ENCODE assay signal across 10 cellular contexts in the genomic region with DNA sequence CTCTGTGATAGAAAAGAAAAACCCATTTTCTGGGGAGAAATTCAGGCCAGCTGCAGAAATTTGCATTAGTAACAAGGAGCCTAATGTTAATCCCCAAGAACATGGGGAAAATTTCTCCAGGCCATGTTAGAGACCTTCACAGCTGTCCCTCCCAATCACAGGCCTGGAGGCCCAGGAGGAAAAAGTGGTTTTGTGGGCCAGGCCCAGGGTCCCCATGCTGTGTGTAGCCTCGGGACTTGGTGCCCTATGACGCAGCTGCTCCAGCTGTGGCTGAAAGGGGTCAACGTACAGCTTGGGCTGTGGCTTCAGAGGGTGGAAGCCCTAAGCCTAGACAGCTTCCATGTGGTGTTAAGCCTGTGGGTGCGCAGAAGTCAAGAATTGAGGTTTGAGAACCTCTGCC. TPM values are rescaled to one million over a fixed set of nuclear protein-coding genes. Genes with fewer than 3 reads are reported as not detected.
"Had no signal": no experiment of that assay in that cellular context is flagged by ENCODE, and none has a peak within 500 bp of the region (broad histone marks: within the 10 kb centered on the region; RNA-seq: fewer than 3 reads in every experiment).

No MANE protein-coding gene starts in this region.

- H3K4me1 ChIP-seq: HAP-1 had no signal

- H2AFZ ChIP-seq: GM23248 had no signal

- H3K9ac ChIP-seq: GM23248 had no signal

- DNase-seq: GM23248, GOT3, H7, KG1 had no signal

- FAIRE-seq: HepG2 had no signal

- H3K4me3 ChIP-seq: GM23248, HAP-1 had no signal

- H3K9me3 ChIP-seq: HAP-1 had no signal

- H3K36me3 ChIP-seq: HAP-1 had no signal

- H3K27ac ChIP-seq: GM23248, HL-60 had no signal

- ATAC-seq: HCT116, HepG2 had no signal

RNA-seq across cellular contexts. Expression of gene C7, which starts 27.0 kb away (rescaled TPM):
- total RNA-seq: GM23248, HT1080 had no signal
- polyA plus RNA-seq: GM23248, IgD-negative memory B cell had no signal
